17 cellular contexts compared by ENCODE assay signal in genomic region chr15:28025413-28025812, GRCh38.
DNase-seq lines count a peak whose midpoint lies in the region; ATAC-seq, FAIRE-seq and TF ChIP-seq lines count a peak whose summit lies in the region.
"Had no signal": no experiment of that assay in that cellular context is flagged by ENCODE, and none has a peak within 500 bp of the region (broad histone marks: within the 10 kb centered on the region; RNA-seq: fewer than 3 reads in every experiment).

No MANE protein-coding gene starts in this region.

- no peak overlapping the region for H3K4me3 Mint-ChIP-seq in activated CD4-positive, alpha-beta T cell treated with anti-CD3 and anti-CD28 coated beads, Interleukin-2, amount 10 ng/mL, durations not matched to agents 7 days and 5 days
- H3K4me3 Mint-ChIP-seq in activated CD4-positive, alpha-beta T cell treated with anti-CD3 and anti-CD28 coated beads, Interleukin-2, amount 10 ng/mL, durations not matched to agents 24 days and 14 days, result no peak overlapping the region
- no peak overlapping the region for H3K4me3 Mint-ChIP-seq in neural crest cell
- H3K4me3 Mint-ChIP-seq in type B pancreatic cell, result no peak overlapping the region
- H3K4me3 Mint-ChIP-seq: B cell; CD4-positive, CD25-positive, alpha-beta regulatory T cell; CD8-positive, alpha-beta T cell; GM23338 had no signal

- peak overlapping the region; percentile 58 for H3K27ac Mint-ChIP-seq in activated CD4-positive, alpha-beta T cell treated with anti-CD3 and anti-CD28 coated beads, Interleukin-2, amount 10 ng/mL, durations not matched to agents 7 days and 5 days
- no peak overlapping the region for H3K27ac Mint-ChIP-seq in activated CD4-positive, alpha-beta T cell treated with anti-CD3 and anti-CD28 coated beads, Interleukin-2, amount 10 ng/mL, durations not matched to agents 24 days and 14 days
- H3K27ac Mint-ChIP-seq in neural crest cell (ENCODE audit: unreplicated experiment), result peak overlapping the region; percentile 37
- no peak overlapping the region for H3K27ac Mint-ChIP-seq in type B pancreatic cell
- H3K27ac Mint-ChIP-seq: B cell; CD4-positive, CD25-positive, alpha-beta regulatory T cell; CD8-positive, alpha-beta T cell; GM23338 had no signal

- no peaks in the 10 kb centered on the region for H3K36me3 Mint-ChIP-seq in activated CD4-positive, alpha-beta T cell treated with anti-CD3 and anti-CD28 coated beads, Interleukin-2, amount 10 ng/mL, durations not matched to agents 7 days and 5 days (ENCODE audit: low read depth)
- H3K36me3 Mint-ChIP-seq in activated CD4-positive, alpha-beta T cell treated with anti-CD3 and anti-CD28 coated beads, Interleukin-2, amount 10 ng/mL, durations not matched to agents 24 days and 14 days (ENCODE audit: low read depth), result no peaks in the 10 kb centered on the region
- H3K36me3 Mint-ChIP-seq in neural crest cell (ENCODE audit: low read depth) (no peaks in the 10 kb centered on the region), type B pancreatic cell (no peaks in the 10 kb centered on the region)
- H3K36me3 Mint-ChIP-seq: CD4-positive, CD25-positive, alpha-beta regulatory T cell; CD8-positive, alpha-beta T cell had no signal

- intact Hi-C loops in activated CD4-positive, alpha-beta T cell treated with anti-CD3 and anti-CD28 coated beads, Interleukin-2, amount 10 ng/mL, durations not matched to agents 24 days and 14 days (cut with micrococcal nuclease), result no loop called here

- peak; percentile 20 for FAIRE-seq in urothelium cell line (lab: Jason Lieb, UNC)
- FAIRE-seq: A204.1, G401.6, GM12892 had no signal

- DNase-seq in activated CD4-positive, alpha-beta T cell treated with anti-CD3 and anti-CD28 coated beads, Interleukin-2, amount 10 ng/mL, durations not matched to agents 7 days and 5 days, result no peak
- no peak for DNase-seq in activated CD4-positive, alpha-beta T cell treated with anti-CD3 and anti-CD28 coated beads, Interleukin-2, amount 10 ng/mL, durations not matched to agents 24 days and 14 days
- no peak for DNase-seq in neural crest cell (ENCODE audit: low read depth, low spot score)
- peak; percentile 2 for DNase-seq in urothelium cell line (ENCODE audit: low spot score)
- no peak for DNase-seq in type B pancreatic cell (ENCODE audit: extremely low spot score, unreplicated experiment)
- DNase-seq: Caco-2; CD4-positive, CD25-positive, alpha-beta regulatory T cell; CD8-positive, alpha-beta T cell; DMS153; DND-41; HCEC 1CT had no signal

- ATAC-seq in GM19328 (IDR thresholded peaks at IDR 0.05; ENCODE audit: unreplicated experiment), result no peak
- ATAC-seq: CD8-positive, alpha-beta T cell; GM23338 had no signal

- CTCF ChIA-PET in activated CD4-positive, alpha-beta T cell treated with anti-CD3 and anti-CD28 coated beads, Interleukin-2, amount 10 ng/mL, durations not matched to agents 7 days and 5 days (lab: Charles Lee), result no interaction called here

- POLR2A ChIA-PET in activated CD4-positive, alpha-beta T cell treated with anti-CD3 and anti-CD28 coated beads, Interleukin-2, amount 10 ng/mL, durations not matched to agents 7 days and 5 days (lab: Charles Lee), result no interaction called here

- no peaks in the 10 kb centered on the region for H3K9me3 Mint-ChIP-seq in activated CD4-positive, alpha-beta T cell treated with anti-CD3 and anti-CD28 coated beads, Interleukin-2, amount 10 ng/mL, durations not matched to agents 7 days and 5 days
- no peaks in the 10 kb centered on the region for H3K9me3 Mint-ChIP-seq in activated CD4-positive, alpha-beta T cell treated with anti-CD3 and anti-CD28 coated beads, Interleukin-2, amount 10 ng/mL, durations not matched to agents 24 days and 14 days
- H3K9me3 Mint-ChIP-seq in neural crest cell (no peaks in the 10 kb centered on the region), type B pancreatic cell (no peaks in the 10 kb centered on the region)
- H3K9me3 Mint-ChIP-seq: CD8-positive, alpha-beta T cell; GM23338 had no signal

- no peaks in the 10 kb centered on the region for H3K27me3 Mint-ChIP-seq in activated CD4-positive, alpha-beta T cell treated with anti-CD3 and anti-CD28 coated beads, Interleukin-2, amount 10 ng/mL, durations not matched to agents 7 days and 5 days
- H3K27me3 Mint-ChIP-seq in activated CD4-positive, alpha-beta T cell treated with anti-CD3 and anti-CD28 coated beads, Interleukin-2, amount 10 ng/mL, durations not matched to agents 24 days and 14 days, result no peaks in the 10 kb centered on the region
- no peaks in the 10 kb centered on the region for H3K27me3 Mint-ChIP-seq in neural crest cell (ENCODE audit: low read depth)
- no peaks in the 10 kb centered on the region for H3K27me3 Mint-ChIP-seq in type B pancreatic cell
- H3K27me3 Mint-ChIP-seq: B cell; CD4-positive, CD25-positive, alpha-beta regulatory T cell had no signal

- H3K4me1 Mint-ChIP-seq in activated CD4-positive, alpha-beta T cell treated with anti-CD3 and anti-CD28 coated beads, Interleukin-2, amount 10 ng/mL, durations not matched to agents 7 days and 5 days, result no peaks in the 10 kb centered on the region
- H3K4me1 Mint-ChIP-seq in activated CD4-positive, alpha-beta T cell treated with anti-CD3 and anti-CD28 coated beads, Interleukin-2, amount 10 ng/mL, durations not matched to agents 24 days and 14 days, result no peaks in the 10 kb centered on the region
- H3K4me1 Mint-ChIP-seq in neural crest cell, result no peaks in the 10 kb centered on the region
- H3K4me1 Mint-ChIP-seq in type B pancreatic cell (ENCODE audit: unreplicated experiment), result peaks cover 4% of the 10 kb centered on the region
- H3K4me1 Mint-ChIP-seq: B cell; CD4-positive, CD25-positive, alpha-beta regulatory T cell had no signal

- TF ChIP-seq CTCF in neural crest cell (conservative IDR thresholded peaks at IDR 0.05) (no peak), type B pancreatic cell (conservative IDR thresholded peaks at IDR 0.05) (no peak)

Comparison
In these comparisons a context has a peak if more than half of its experiments do, and no peak if none do; other contexts are left out.
1. H3K27ac Mint-ChIP-seq: peak in activated CD4-positive, alpha-beta T cell treated with anti-CD3 and anti-CD28 coated beads, Interleukin-2, amount 10 ng/mL, durations not matched to agents 7 days and 5 days (single experiment) and neural crest cell (single experiment); none in activated CD4-positive, alpha-beta T cell treated with anti-CD3 and anti-CD28 coated beads, Interleukin-2, amount 10 ng/mL, durations not matched to agents 24 days and 14 days (single experiment) and type B pancreatic cell (single experiment).